In the genomic region with DNA sequence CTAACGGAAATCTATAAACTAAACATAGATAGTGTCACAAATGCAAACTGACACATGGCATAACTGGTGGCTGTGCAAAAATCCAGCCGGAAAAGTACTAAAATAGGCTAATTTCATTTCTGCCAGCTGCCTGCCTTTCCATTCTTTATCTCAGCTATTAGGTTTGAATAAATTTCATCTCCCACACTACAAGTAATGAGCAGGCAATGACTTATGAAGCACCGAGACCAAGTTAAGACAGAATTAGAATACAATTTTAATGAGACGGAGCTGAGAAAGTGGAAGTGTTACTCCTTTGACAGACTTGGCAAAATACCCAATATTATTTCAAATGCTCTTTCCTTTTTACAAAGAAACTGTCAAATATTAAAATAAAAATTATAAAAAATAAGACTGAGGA, we compare ENCODE assay signal across 1 cellular context.
TF ChIP-seq lines count a peak whose summit lies in the region.

No MANE protein-coding gene starts in this region.

TF ChIP-seq in HepG2, 621 proteins besides CTCF, POLR2A, EP300 and RAD21 (continued from another document):
- TF ChIP-seq, protein P1, sequence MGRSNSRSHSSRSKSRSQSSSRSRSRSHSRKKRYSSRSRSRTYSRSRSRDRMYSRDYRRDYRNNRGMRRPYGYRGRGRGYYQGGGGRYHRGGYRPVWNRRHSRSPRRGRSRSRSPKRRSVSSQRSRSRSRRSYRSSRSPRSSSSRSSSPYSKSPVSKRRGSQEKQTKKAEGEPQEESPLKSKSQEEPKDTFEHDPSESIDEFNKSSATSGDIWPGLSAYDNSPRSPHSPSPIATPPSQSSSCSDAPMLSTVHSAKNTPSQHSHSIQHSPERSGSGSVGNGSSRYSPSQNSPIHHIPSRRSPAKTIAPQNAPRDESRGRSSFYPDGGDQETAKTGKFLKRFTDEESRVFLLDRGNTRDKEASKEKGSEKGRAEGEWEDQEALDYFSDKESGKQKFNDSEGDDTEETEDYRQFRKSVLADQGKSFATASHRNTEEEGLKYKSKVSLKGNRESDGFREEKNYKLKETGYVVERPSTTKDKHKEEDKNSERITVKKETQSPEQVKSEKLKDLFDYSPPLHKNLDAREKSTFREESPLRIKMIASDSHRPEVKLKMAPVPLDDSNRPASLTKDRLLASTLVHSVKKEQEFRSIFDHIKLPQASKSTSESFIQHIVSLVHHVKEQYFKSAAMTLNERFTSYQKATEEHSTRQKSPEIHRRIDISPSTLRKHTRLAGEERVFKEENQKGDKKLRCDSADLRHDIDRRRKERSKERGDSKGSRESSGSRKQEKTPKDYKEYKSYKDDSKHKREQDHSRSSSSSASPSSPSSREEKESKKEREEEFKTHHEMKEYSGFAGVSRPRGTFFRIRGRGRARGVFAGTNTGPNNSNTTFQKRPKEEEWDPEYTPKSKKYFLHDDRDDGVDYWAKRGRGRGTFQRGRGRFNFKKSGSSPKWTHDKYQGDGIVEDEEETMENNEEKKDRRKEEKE (IDR thresholded peaks at IDR 0.05): no peak
- TF ChIP-seq ZC3H13 (CRISPR knock-in tag; IDR thresholded peaks at IDR 0.05) (no peak), ASH2L (IDR thresholded peaks at IDR 0.05; ENCODE audit: insufficient read length, low read depth, low read length) (no peak)
- TF ChIP-seq, protein P2, sequence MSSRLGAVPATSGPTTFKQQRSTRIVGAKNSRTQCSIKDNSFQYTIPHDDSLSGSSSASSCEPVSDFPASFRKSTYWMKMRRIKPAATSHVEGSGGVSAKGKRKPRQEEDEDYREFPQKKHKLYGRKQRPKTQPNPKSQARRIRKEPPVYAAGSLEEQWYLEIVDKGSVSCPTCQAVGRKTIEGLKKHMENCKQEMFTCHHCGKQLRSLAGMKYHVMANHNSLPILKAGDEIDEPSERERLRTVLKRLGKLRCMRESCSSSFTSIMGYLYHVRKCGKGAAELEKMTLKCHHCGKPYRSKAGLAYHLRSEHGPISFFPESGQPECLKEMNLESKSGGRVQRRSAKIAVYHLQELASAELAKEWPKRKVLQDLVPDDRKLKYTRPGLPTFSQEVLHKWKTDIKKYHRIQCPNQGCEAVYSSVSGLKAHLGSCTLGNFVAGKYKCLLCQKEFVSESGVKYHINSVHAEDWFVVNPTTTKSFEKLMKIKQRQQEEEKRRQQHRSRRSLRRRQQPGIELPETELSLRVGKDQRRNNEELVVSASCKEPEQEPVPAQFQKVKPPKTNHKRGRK (CRISPR knock-in tag; IDR thresholded peaks at IDR 0.05): no peak
